In genomic region chr12:112096667-112097066, GRCh38 we compare ENCODE assay signal across 9 cellular contexts. TPM values are rescaled to one million over a fixed set of nuclear protein-coding genes. Genes with fewer than 3 reads are reported as not detected.
DNase-seq lines count a peak whose midpoint lies in the region; ATAC-seq, FAIRE-seq and TF ChIP-seq lines count a peak whose summit lies in the region.
"Had no signal": no experiment of that assay in that cellular context is flagged by ENCODE, and none has a peak within 500 bp of the region (broad histone marks: within the 10 kb centered on the region; RNA-seq: fewer than 3 reads in every experiment).

No MANE protein-coding gene starts in this region.

- peaks cover 45% of the 10 kb centered on the region for H3K36me3 Mint-ChIP-seq in activated CD4-positive, alpha-beta memory T cell treated with anti-CD3 and anti-CD28 coated beads for 36 hours

- H4K20me1 ChIP-seq in hepatocyte (ENCODE audit: insufficient read depth, poor library complexity, severe bottlenecking), result peaks cover 14% of the 10 kb centered on the region

- TF ChIP-seq POLR2A in H54 (IDR thresholded peaks at IDR 0.05; ENCODE audit: low read depth, low read length) (no peak), gastrocnemius medialis (IDR thresholded peaks at IDR 0.05) (no peak)

- H3K4me1 Mint-ChIP-seq in activated CD4-positive, alpha-beta memory T cell treated with anti-CD3 and anti-CD28 coated beads for 36 hours (ENCODE audit: low read depth), result peaks cover 47% of the 10 kb centered on the region

- H3K4me2 ChIP-seq in hepatocyte, result no peak overlapping the region

- DNase-seq in AG10803 (ENCODE audit: low read depth), result peak; percentile 44
- DNase-seq in H54 (ENCODE audit: insufficient read length, low spot score), result no peak
- DNase-seq in activated CD4-positive, alpha-beta memory T cell treated with anti-CD3 and anti-CD28 coated beads for 36 hours, result peak; percentile 54
- DNase-seq in hepatocyte (ENCODE audit: low spot score), result peak; percentile 19
- no peak for DNase-seq in NCI-H1436 treated with DMSO at 0.1 percent for 48 hours (lab: John Stamatoyannopoulos, UW)
- no peak for DNase-seq in gastrocnemius medialis
- DNase-seq: KG1 had no signal

- ATAC-seq in GM19467 (IDR thresholded peaks at IDR 0.05; ENCODE audit: unreplicated experiment) (no peak), HG03342 (IDR thresholded peaks at IDR 0.05; ENCODE audit: unreplicated experiment) (no peak), gastrocnemius medialis (no peak)

- no peak overlapping the region for H3K4me3 ChIP-seq in AG10803 (ENCODE audit: low read length)
- H3K4me3 ChIP-seq in hepatocyte, result no peak overlapping the region
- H3K4me3 ChIP-seq in gastrocnemius medialis, result no peak overlapping the region

- H3K36me3 ChIP-seq in hepatocyte (replicated peaks; ENCODE audit: insufficient read depth, low read depth) (no peaks in the 10 kb centered on the region), gastrocnemius medialis (peaks cover 0 to 36% of the 10 kb centered on the region in 2 donors)

- H3K27ac Mint-ChIP-seq in activated CD4-positive, alpha-beta memory T cell treated with anti-CD3 and anti-CD28 coated beads for 36 hours, result peak overlapping the region; percentile 96

- in situ Hi-C loops in gastrocnemius medialis (cut with MboI; ENCODE audit: low sequenced_read_pairs in 4 of 4), result no loop called here

- H3K9me3 Mint-ChIP-seq in activated CD4-positive, alpha-beta memory T cell treated with anti-CD3 and anti-CD28 coated beads for 36 hours, result no peaks in the 10 kb centered on the region

- H2AFZ ChIP-seq in hepatocyte, result no peak overlapping the region

- intact Hi-C loops in activated CD4-positive, alpha-beta memory T cell treated with anti-CD3 and anti-CD28 coated beads for 36 hours (cut with micrococcal nuclease), result loop anchor here (1.0 to 2.0 kb wide), 6 partner anchors 11 to 86 kb away; no protein-coding TSS in a partner anchor
- intact Hi-C loops in gastrocnemius medialis (cut with DNase I; ENCODE audit: low total_unique reads), result no loop called here

- no peaks in the 10 kb centered on the region for H3K9me2 ChIP-seq in hepatocyte (replicated peaks; ENCODE audit: insufficient read depth)

- POLR2A ChIA-PET in activated CD4-positive, alpha-beta memory T cell treated with anti-CD3 and anti-CD28 coated beads for 36 hours (lab: Charles Lee), result interaction anchor here (0.7 to 3.2 kb wide), 7 partner anchors 11 to 83 kb away, joined by 3 to 30 read pairs (median 6); partner anchors contain the start of genes ERP29, NAA25, TMEM116 and TRAFD1

- CTCF ChIA-PET in activated CD4-positive, alpha-beta memory T cell treated with anti-CD3 and anti-CD28 coated beads for 36 hours (lab: Charles Lee), result interaction anchor here (0.9 to 2.6 kb wide), 4 partner anchors 11 to 102 kb away, joined by 3 to 9 read pairs (median 6); no protein-coding TSS in a partner anchor

- no peaks in the 10 kb centered on the region for H3K9me3 ChIP-seq in hepatocyte (ENCODE audit: low read depth)
- H3K9me3 ChIP-seq in gastrocnemius medialis, result no peaks in the 10 kb centered on the region

- H3K27me3 ChIP-seq in hepatocyte (no peaks in the 10 kb centered on the region), gastrocnemius medialis (no peaks in the 10 kb centered on the region)

- no peaks in the 10 kb centered on the region for H3K27me3 Mint-ChIP-seq in activated CD4-positive, alpha-beta memory T cell treated with anti-CD3 and anti-CD28 coated beads for 36 hours

- peaks cover 99% of the 10 kb centered on the region for H3K79me2 ChIP-seq in hepatocyte

- WGBS in hepatocyte (ENCODE audit: low lambda C conversion rate, missing lambda C conversion rate), result 72% methylated on average over 2 of the region's 2 CpGs

- H3K27ac ChIP-seq in hepatocyte (peak overlapping the region; percentile 62), gastrocnemius medialis (peak overlapping the region in 2 of 4 donors; percentile 0 to 42)

- FAIRE-seq in H54 (lab: Jason Lieb, UNC), result peak; percentile 98

- H3K4me1 ChIP-seq in hepatocyte (ENCODE audit: insufficient read depth) (no peaks in the 10 kb centered on the region), gastrocnemius medialis (peaks cover 0 to 10% of the 10 kb centered on the region in 2 donors)

- no peak for TF ChIP-seq CTCF in AG10803 (conservative IDR thresholded peaks at IDR 0.05; ENCODE audit: low read length)
- TF ChIP-seq CTCF in hepatocyte (IDR thresholded peaks at IDR 0.05; ENCODE audit: poor library complexity), result no peak
- no peak for TF ChIP-seq CTCF in gastrocnemius medialis (IDR thresholded peaks at IDR 0.05 in 4 of 5, conservative IDR thresholded peaks at IDR 0.05 in 1 of 5)

- H3K4me3 Mint-ChIP-seq in activated CD4-positive, alpha-beta memory T cell treated with anti-CD3 and anti-CD28 coated beads for 36 hours, result peak overlapping the region; percentile 42

RNA-seq across cellular contexts. Expression of gene NAA25, which starts 11.9 kb away (rescaled TPM):
- total RNA-seq in activated CD4-positive, alpha-beta memory T cell treated with anti-CD3 and anti-CD28 coated beads for 36 hours, result 10 to 100 TPM; 41.7 to 43.3 TPM
- total RNA-seq in hepatocyte (19.1 and 22.1 TPM in 2 replicates), gastrocnemius medialis (10 to 100 TPM; 17.2 to 44.6 (median 25.5) TPM)
- 18.5 and 18.7 TPM in 2 replicates for polyA plus RNA-seq in hepatocyte

RNA-seq across cellular contexts. Expression of gene TRAFD1, which starts 28.7 kb away (rescaled TPM):
- 10 to 100 TPM; 56.4 to 61.8 TPM for total RNA-seq in activated CD4-positive, alpha-beta memory T cell treated with anti-CD3 and anti-CD28 coated beads for 36 hours
- total RNA-seq in hepatocyte (33.9 and 37.1 TPM in 2 replicates), gastrocnemius medialis (10 to 100 TPM in 3 of 4 donors, 1 to 10 TPM in 1; 8.9 to 17.7 (median 14.5) TPM)
- 37.3 and 39.4 TPM in 2 replicates for polyA plus RNA-seq in hepatocyte

Comparison
In these comparisons a context has a peak if more than half of its experiments do, and no peak if none do; other contexts are left out.
1. DNase-seq: peak in AG10803 (single experiment), activated CD4-positive, alpha-beta memory T cell treated with anti-CD3 and anti-CD28 coated beads for 36 hours (single experiment) and hepatocyte (single experiment); none in H54 (single experiment), NCI-H1436 treated with DMSO at 0.1 percent for 48 hours (single experiment) and gastrocnemius medialis (0 of 2).